14 cellular contexts compared by ENCODE assay signal in the genomic region with DNA sequence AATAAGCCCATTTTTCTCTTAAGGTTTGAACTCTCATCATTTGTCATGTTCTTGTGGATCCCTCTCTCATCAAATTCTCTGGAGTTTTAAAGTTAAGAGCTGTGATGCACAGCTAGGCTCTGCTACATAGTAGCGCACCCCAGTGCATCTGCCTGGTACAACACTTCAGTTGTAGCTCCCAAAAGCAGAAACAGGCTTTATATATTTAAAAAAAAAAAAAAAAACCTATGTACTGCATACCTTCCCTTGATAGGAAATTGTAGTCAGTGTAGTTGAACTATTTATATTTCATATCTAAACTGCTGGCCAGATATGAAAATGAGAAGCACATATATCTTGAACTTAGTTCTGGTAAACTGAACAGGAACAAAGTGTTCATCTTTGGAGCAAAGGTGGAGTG.
DNase-seq lines count a peak whose midpoint lies in the region; ATAC-seq and TF ChIP-seq lines count a peak whose summit lies in the region.
"Had no signal": no experiment of that assay in that cellular context is flagged by ENCODE, and none has a peak within 500 bp of the region (broad histone marks: within the 10 kb centered on the region; RNA-seq: fewer than 3 reads in every experiment).

No MANE protein-coding gene starts in this region.

- H3K36me3 ChIP-seq in HCT116 (ENCODE audit: control insufficient read depth in 1 of 2, insufficient read depth in 2 of 2, low read length in 2 of 2) (no peaks in the 10 kb centered on the region), WERI-Rb-1 (no peaks in the 10 kb centered on the region)

- H3K4me3 ChIP-seq in GM12865 (ENCODE audit: low read depth, low read length) (no peak overlapping the region), HCT116 (replicated peaks in 1 of 2; ENCODE audit: low read depth in 1 of 2, low read length in 2 of 2) (no peak overlapping the region), WERI-Rb-1 (ENCODE audit: low read depth, low read length) (no peak overlapping the region)

- no TSS peak for BruUV-seq in HCT116 (replicated peaks; lab: Mats Ljungman, UMichigan)

- no peaks in the 10 kb centered on the region for H3K79me2 ChIP-seq in HCT116 (ENCODE audit: insufficient read depth, low read length)

- H3K27ac ChIP-seq in HCT116 (ENCODE audit: low read depth, low read length) (no peak overlapping the region), WERI-Rb-1 (no peak overlapping the region)

- TF ChIP-seq RAD21 in HCT116 (IDR thresholded peaks at IDR 0.05; ENCODE audit: low read depth): peak; percentile 22; the same call in 1 of the 2 replicates

- no peaks in the 10 kb centered on the region for H3K4me1 Mint-ChIP-seq in activated CD8-positive, alpha-beta memory T cell treated with anti-CD3 and anti-CD28 coated beads, Interleukin-2, amount 10 ng/mL, durations not matched to agents 7 days and 5 days
- H3K4me1 Mint-ChIP-seq: activated CD4-positive, alpha-beta T cell treated with anti-CD3 and anti-CD28 coated beads, Interleukin-2, amount 10 ng/mL, durations not matched to agents 24 days and 14 days; IgD-negative memory B cell had no signal

- no peaks in the 10 kb centered on the region for H3K36me3 Mint-ChIP-seq in activated CD8-positive, alpha-beta memory T cell treated with anti-CD3 and anti-CD28 coated beads, Interleukin-2, amount 10 ng/mL, durations not matched to agents 7 days and 5 days
- H3K36me3 Mint-ChIP-seq: IgD-negative memory B cell had no signal

- peak; percentile 16 for TF ChIP-seq CTCF in GM12865 (IDR thresholded peaks at IDR 0.05; ENCODE audit: insufficient read depth, low read depth, low read length, missing control alignments)
- peak in 2 of 3 experiments; percentile 12 to 23; a peak in 2 of 6 replicates for TF ChIP-seq CTCF in HCT116 (IDR thresholded peaks at IDR 0.05 in 2 of 3, conservative IDR thresholded peaks at IDR 0.05 in 1 of 3; ENCODE audit: borderline replicate concordance in 1 of 3, insufficient read depth in 1 of 3, low read depth in 2 of 3, low read length in 2 of 3)
- TF ChIP-seq CTCF in WERI-Rb-1 (IDR thresholded peaks at IDR 0.05; ENCODE audit: low read depth, low read length): 0 out of 2 replicates have a peak, but pooled peaks have one; percentile 9

- CTCF ChIA-PET in HCT116 (lab: Charles Lee): interaction anchor here (1.1 to 1.5 kb wide), 3 partner anchors 130 to 1495 kb away, joined by 3 read pairs; no protein-coding TSS in a partner anchor
- CTCF ChIA-PET in activated CD8-positive, alpha-beta memory T cell treated with anti-CD3 and anti-CD28 coated beads, Interleukin-2, amount 10 ng/mL, durations not matched to agents 7 days and 5 days (lab: Charles Lee): no interaction called here

- intact Hi-C loops in HCT116 (cut with micrococcal nuclease): loop anchor here (5.0 kb wide), 1 partner anchor 1778 kb away; no protein-coding TSS in a partner anchor

- H3K27ac Mint-ChIP-seq in activated CD8-positive, alpha-beta memory T cell treated with anti-CD3 and anti-CD28 coated beads, Interleukin-2, amount 10 ng/mL, durations not matched to agents 7 days and 5 days: no peak overlapping the region
- H3K27ac Mint-ChIP-seq: activated CD4-positive, alpha-beta T cell treated with anti-CD3 and anti-CD28 coated beads, Interleukin-2, amount 10 ng/mL, durations not matched to agents 24 days and 14 days; IgD-negative memory B cell had no signal

- no peak for TF ChIP-seq POLR2A in HCT116 (IDR thresholded peaks at IDR 0.05; ENCODE audit: borderline replicate concordance, extremely low read depth, insufficient read depth, insufficient read length)

- no peak overlapping the region for H3K4me3 Mint-ChIP-seq in activated CD8-positive, alpha-beta memory T cell treated with anti-CD3 and anti-CD28 coated beads, Interleukin-2, amount 10 ng/mL, durations not matched to agents 7 days and 5 days
- H3K4me3 Mint-ChIP-seq: activated CD4-positive, alpha-beta T cell treated with anti-CD3 and anti-CD28 coated beads, Interleukin-2, amount 10 ng/mL, durations not matched to agents 24 days and 14 days; IgD-negative memory B cell had no signal

- DNase-seq in GM12865 (ENCODE audit: low read depth): peak; percentile 12
- DNase-seq in HCT116 (ENCODE audit: low read depth, low spot score): no peak
- DNase-seq in WERI-Rb-1: no peak
- DNase-seq in left lobe of liver (ENCODE audit: low spot score): no peak
- no peak for DNase-seq in NCI-H526 treated with DMSO at 0.1 percent for 48 hours (lab: John Stamatoyannopoulos, UW)
- no peak for DNase-seq in activated CD8-positive, alpha-beta memory T cell treated with anti-CD3 and anti-CD28 coated beads, Interleukin-2, amount 10 ng/mL, durations not matched to agents 7 days and 5 days
- DNase-seq: activated CD4-positive, alpha-beta T cell treated with anti-CD3 and anti-CD28 coated beads, Interleukin-2, amount 10 ng/mL, durations not matched to agents 24 days and 14 days; activated gamma-delta T cell; islet precursor cell; SIG-M5 had no signal

- ATAC-seq in HCT116 (no peak), left lobe of liver (peak; percentile 44), GM18861 (IDR thresholded peaks at IDR 0.05; ENCODE audit: unreplicated experiment) (no peak), GM19324 (IDR thresholded peaks at IDR 0.05; ENCODE audit: low FRiP score, unreplicated experiment) (no peak)
- no peak for ATAC-seq in activated CD8-positive, alpha-beta memory T cell treated with anti-CD3 and anti-CD28 coated beads, Interleukin-2, amount 10 ng/mL, durations not matched to agents 7 days and 5 days
- ATAC-seq: esophagus mucosa had no signal

- H3K9me3 ChIP-seq in HCT116 (ENCODE audit: control insufficient read depth in 1 of 2, insufficient read depth in 1 of 2, low read depth in 1 of 2, low read length in 2 of 2): no peaks in the 10 kb centered on the region
- no peaks in the 10 kb centered on the region for H3K9me3 ChIP-seq in WERI-Rb-1 (ENCODE audit: severe bottlenecking)

- H3K4me2 ChIP-seq in HCT116 (ENCODE audit: low read length): no peak overlapping the region

- H3K27me3 ChIP-seq in HCT116 (ENCODE audit: insufficient read depth, low read length) (no peaks in the 10 kb centered on the region), WERI-Rb-1 (ENCODE audit: insufficient read depth, low read depth, severe bottlenecking) (peaks cover 10% of the 10 kb centered on the region)

- RAD21 ChIA-PET in HCT116 (lab: Charles Lee; ENCODE audit: low non-redundant PET in 1 of 2, low total read pairs in 2 of 2, uncharacterized antibody in 2 of 2, unreplicated experiment in 2 of 2): no interaction called here

- H3K9me3 Mint-ChIP-seq in activated CD8-positive, alpha-beta memory T cell treated with anti-CD3 and anti-CD28 coated beads, Interleukin-2, amount 10 ng/mL, durations not matched to agents 7 days and 5 days (ENCODE audit: low read depth): no peaks in the 10 kb centered on the region
- H3K9me3 Mint-ChIP-seq: activated CD4-positive, alpha-beta T cell treated with anti-CD3 and anti-CD28 coated beads, Interleukin-2, amount 10 ng/mL, durations not matched to agents 24 days and 14 days had no signal

- no peaks in the 10 kb centered on the region for H3K27me3 Mint-ChIP-seq in activated CD8-positive, alpha-beta memory T cell treated with anti-CD3 and anti-CD28 coated beads, Interleukin-2, amount 10 ng/mL, durations not matched to agents 7 days and 5 days
- H3K27me3 Mint-ChIP-seq: activated CD4-positive, alpha-beta T cell treated with anti-CD3 and anti-CD28 coated beads, Interleukin-2, amount 10 ng/mL, durations not matched to agents 24 days and 14 days; IgD-negative memory B cell had no signal

- H4K20me1 ChIP-seq in HCT116 (ENCODE audit: insufficient read depth): no peaks in the 10 kb centered on the region

- no peaks in the 10 kb centered on the region for H3K4me1 ChIP-seq in HCT116 (ENCODE audit: control insufficient read depth in 1 of 2, insufficient read depth in 2 of 2, low read length in 2 of 2)

- H3K9ac ChIP-seq in HCT116 (ENCODE audit: low read length): no peak overlapping the region

- POLR2A ChIA-PET in HCT116 (lab: Charles Lee): no interaction called here

- H3K9me2 ChIP-seq in HCT116 (ENCODE audit: insufficient read depth): no peaks in the 10 kb centered on the region

- H2AFZ ChIP-seq in HCT116 (ENCODE audit: low read depth, low read length, poor library complexity, severe bottlenecking): no peak overlapping the region

TF ChIP-seq in HCT116, 20 proteins besides CTCF, POLR2A, EP300 and RAD21 (continues in another document):
- TF ChIP-seq CEBPB (IDR thresholded peaks at IDR 0.05; ENCODE audit: low read depth) (no peak), FOSL1 (IDR thresholded peaks at IDR 0.05; ENCODE audit: low read depth) (no peak), EZH2 (IDR thresholded peaks at IDR 0.05) (no peak), ELF1 (IDR thresholded peaks at IDR 0.05; ENCODE audit: borderline replicate concordance, low read depth) (no peak), SIN3A (IDR thresholded peaks at IDR 0.05; ENCODE audit: low read depth) (no peak), EGR1 (IDR thresholded peaks at IDR 0.05; ENCODE audit: low read depth) (no peak), JUND (IDR thresholded peaks at IDR 0.05) (no peak), SP1 (IDR thresholded peaks at IDR 0.05; ENCODE audit: low read depth) (no peak), EZH2phosphoT487 (IDR thresholded peaks at IDR 0.05; ENCODE audit: borderline replicate concordance) (no peak), ZFX (IDR thresholded peaks at IDR 0.05) (no peak)
- TF ChIP-seq, protein P1, sequence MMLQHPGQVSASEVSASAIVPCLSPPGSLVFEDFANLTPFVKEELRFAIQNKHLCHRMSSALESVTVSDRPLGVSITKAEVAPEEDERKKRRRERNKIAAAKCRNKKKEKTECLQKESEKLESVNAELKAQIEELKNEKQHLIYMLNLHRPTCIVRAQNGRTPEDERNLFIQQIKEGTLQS (IDR thresholded peaks at IDR 0.05): no peak
